ENCODE assay signal across 1 cellular context in genomic region chr12:6730169-6730568, GRCh38.
TF ChIP-seq lines count a peak whose summit lies in the region.

No MANE protein-coding gene starts in this region.

TF ChIP-seq in HCT116, 20 proteins besides CTCF, POLR2A, EP300 and RAD21 (continued from another document):
- TF ChIP-seq CEBPB (IDR thresholded peaks at IDR 0.05; ENCODE audit: low read depth) (no peak), ATF3 (IDR thresholded peaks at IDR 0.05) (no peak), SP1 (IDR thresholded peaks at IDR 0.05; ENCODE audit: low read depth) (no peak), ZBTB33 (IDR thresholded peaks at IDR 0.05; ENCODE audit: extremely low read depth, insufficient replicate concordance, low read length) (no peak), TCF7L2 (IDR thresholded peaks at IDR 0.05; ENCODE audit: borderline replicate concordance, extremely low read depth, insufficient read depth, insufficient read length) (no peak), CBX3 (IDR thresholded peaks at IDR 0.05; ENCODE audit: low read depth) (no peak)
